Comparison of ENCODE assay signal across 10 cellular contexts in the genomic region with DNA sequence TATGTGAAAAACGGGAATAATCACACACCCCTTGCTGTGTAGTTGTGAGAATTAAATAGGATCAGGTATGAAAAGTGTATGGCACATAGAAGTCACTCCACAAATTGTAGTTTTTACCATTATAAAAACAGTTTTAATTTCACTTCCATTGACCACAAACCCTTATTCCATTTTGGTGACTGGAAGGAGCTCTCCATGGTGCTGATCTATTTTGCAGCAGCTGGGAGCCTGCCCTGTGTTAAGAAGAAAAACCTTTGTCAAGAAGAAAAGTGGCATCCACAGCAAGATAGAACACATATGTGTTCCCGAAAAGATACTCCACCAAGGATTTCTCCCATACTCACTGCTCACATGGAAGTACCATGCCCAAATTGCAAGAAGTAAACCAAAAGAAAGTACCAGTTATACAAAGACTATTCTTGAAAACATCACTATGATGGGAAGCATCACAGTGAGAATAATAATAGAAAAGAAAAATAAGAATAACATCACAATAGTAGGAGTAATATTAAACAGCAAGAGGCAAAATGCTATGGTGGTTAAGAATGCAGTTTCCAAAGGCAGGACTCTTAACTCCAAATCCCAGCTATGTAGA. TPM values are rescaled to one million over a fixed set of nuclear protein-coding genes. Genes with fewer than 3 reads are reported as not detected.
DNase-seq lines count a peak whose midpoint lies in the region; ATAC-seq, FAIRE-seq and TF ChIP-seq lines count a peak whose summit lies in the region.
"Had no signal": no experiment of that assay in that cellular context is flagged by ENCODE, and none has a peak within 500 bp of the region (broad histone marks: within the 10 kb centered on the region; RNA-seq: fewer than 3 reads in every experiment).

No MANE protein-coding gene starts in this region.

- peaks cover 2% of the 10 kb centered on the region for H3K9me3 Mint-ChIP-seq in astrocyte (ENCODE audit: unreplicated experiment)
- H3K9me3 Mint-ChIP-seq in T-cell: peaks cover 0 to 5% (median 2%) of the 10 kb centered on the region in 3 donors

- ATAC-seq in T-cell (replicated peaks in 1 of 4) (no peak), GM19395 (IDR thresholded peaks at IDR 0.05; ENCODE audit: unreplicated experiment) (no peak), GM18873 (IDR thresholded peaks at IDR 0.05; ENCODE audit: low FRiP score, unreplicated experiment) (no peak)

- H3K4me3 Mint-ChIP-seq in astrocyte (ENCODE audit: unreplicated experiment) (no peak overlapping the region), T-cell (no peak overlapping the region)

- no peak overlapping the region for H2AFZ ChIP-seq in astrocyte (ENCODE audit: low read depth, low read length)

- H3K27me3 ChIP-seq in astrocyte (ENCODE audit: insufficient read depth, low read length): no peaks in the 10 kb centered on the region

- H3K4me1 ChIP-seq in astrocyte (ENCODE audit: insufficient read depth, low read length): no peaks in the 10 kb centered on the region

- no peak for TF ChIP-seq CTCF in astrocyte (IDR thresholded peaks at IDR 0.05; ENCODE audit: insufficient read depth, low read depth, low read length)

- H3K4me2 ChIP-seq in astrocyte (ENCODE audit: low read length): no peak overlapping the region

- peak; percentile 8 for DNase-seq in CMK (ENCODE audit: low read depth)
- DNase-seq in Jurkat, Clone E6-1 (ENCODE audit: low read depth, low spot score): peak; percentile 47
- DNase-seq in astrocyte (ENCODE audit: low read depth): peak; percentile 17
- DNase-seq in kidney glomerular epithelial cell (lab: John Stamatoyannopoulos, UW): peak; percentile 6
- DNase-seq in T-cell: no peak
- no peak for DNase-seq in central memory CD4-positive, alpha-beta T cell
- DNase-seq: activated T-cell treated with anti-CD3 and anti-CD28 coated beads for 4 hours had no signal

- peak; percentile 32 for FAIRE-seq in astrocyte (lab: Jason Lieb, UNC)

- no peaks in the 10 kb centered on the region for H3K9me3 ChIP-seq in astrocyte (ENCODE audit: insufficient read depth, low read depth, low read length)

- H3K9ac ChIP-seq in astrocyte (ENCODE audit: low read length): no peak overlapping the region

- H3K79me2 ChIP-seq in astrocyte (ENCODE audit: insufficient read depth, low read length): no peaks in the 10 kb centered on the region

- POLR2A ChIA-PET in T-cell (lab: Charles Lee): no interaction called here

- no peaks in the 10 kb centered on the region for H3K36me3 ChIP-seq in astrocyte (ENCODE audit: insufficient read depth, low read length)

- H3K4me1 Mint-ChIP-seq in astrocyte (ENCODE audit: low read depth, unreplicated experiment): no peaks in the 10 kb centered on the region
- no peaks in the 10 kb centered on the region for H3K4me1 Mint-ChIP-seq in T-cell

- H3K27ac Mint-ChIP-seq in astrocyte (ENCODE audit: unreplicated experiment) (no peak overlapping the region), T-cell (no peak overlapping the region)

- H3K4me3 ChIP-seq in Jurkat, Clone E6-1 (ENCODE audit: low read length): no peak overlapping the region
- no peak overlapping the region for H3K4me3 ChIP-seq in astrocyte (ENCODE audit: insufficient read depth, low read depth, low read length)

- peaks cover 13% of the 10 kb centered on the region for H3K27me3 Mint-ChIP-seq in astrocyte (ENCODE audit: low read depth, unreplicated experiment)
- peaks cover 0 to 16% of the 10 kb centered on the region in 2 donors for H3K27me3 Mint-ChIP-seq in T-cell

- H3K36me3 Mint-ChIP-seq in astrocyte (ENCODE audit: low read depth, unreplicated experiment): no peaks in the 10 kb centered on the region
- no peaks in the 10 kb centered on the region for H3K36me3 Mint-ChIP-seq in T-cell

- no peak overlapping the region for H3K27ac ChIP-seq in astrocyte (ENCODE audit: low read depth, low read length)
- H3K27ac ChIP-seq: epithelial cell of prostate had no signal

- no peaks in the 10 kb centered on the region for H4K20me1 ChIP-seq in astrocyte (ENCODE audit: insufficient read depth, low read length)

- CTCF ChIA-PET in T-cell (lab: Charles Lee): no interaction called here

RNA-seq across cellular contexts. Expression of gene TUNAR, which starts 58.7 kb away (rescaled TPM):
- not detected for polyA plus RNA-seq in Jurkat, Clone E6-1 (2012; ENCODE audit: insufficient read depth, insufficient read length)
- total RNA-seq in astrocyte: 0.50 and 1.0 TPM in 2 replicates
- total RNA-seq in T-cell: not detected

Comparison
In these comparisons a context has a peak if more than half of its experiments do, and no peak if none do; other contexts are left out.
1. DNase-seq: peak in CMK (single experiment), Jurkat, Clone E6-1 (single experiment), astrocyte (single experiment) and kidney glomerular epithelial cell (single experiment); none in T-cell (0 of 34) and central memory CD4-positive, alpha-beta T cell (single experiment).